Comparison of ENCODE assay signal across 2 cellular contexts in the genomic region with DNA sequence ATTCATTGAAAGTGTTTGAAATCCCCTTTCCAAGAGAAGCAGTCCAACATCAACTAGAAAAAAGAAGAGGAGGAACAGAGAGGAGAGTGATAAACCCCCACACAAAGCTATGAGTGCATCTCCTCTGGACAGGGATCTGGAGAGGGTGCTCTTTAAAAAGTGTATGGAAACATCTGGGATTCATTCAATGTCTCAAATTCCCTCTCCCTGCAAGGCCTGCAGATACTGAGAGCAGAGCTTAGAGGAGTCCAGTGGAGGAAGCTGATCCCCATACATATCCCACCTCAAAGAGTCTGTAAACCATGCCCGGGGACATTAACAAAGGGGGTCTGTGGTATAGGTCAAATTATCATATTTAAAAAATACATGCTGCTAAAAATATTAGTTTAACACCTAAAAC.
TF ChIP-seq lines count a peak whose summit lies in the region.

No MANE protein-coding gene starts in this region.

TF ChIP-seq in SK-N-SH, 30 proteins besides CTCF, POLR2A, EP300 and RAD21:
- TF ChIP-seq SMC3 (IDR thresholded peaks at IDR 0.05; ENCODE audit: low read depth, low read length) (no peak), TEAD4 (IDR thresholded peaks at IDR 0.05; ENCODE audit: borderline replicate concordance, insufficient read depth) (no peak), NFIC (IDR thresholded peaks at IDR 0.05; ENCODE audit: borderline replicate concordance) (no peak), TCF12 (IDR thresholded peaks at IDR 0.05) (no peak), GATA2 (CRISPR knock-in tag; IDR thresholded peaks at IDR 0.05) (no peak), MXI1 (IDR thresholded peaks at IDR 0.05; ENCODE audit: low read depth, low read length) (no peak)
- TF ChIP-seq, protein P1, sequence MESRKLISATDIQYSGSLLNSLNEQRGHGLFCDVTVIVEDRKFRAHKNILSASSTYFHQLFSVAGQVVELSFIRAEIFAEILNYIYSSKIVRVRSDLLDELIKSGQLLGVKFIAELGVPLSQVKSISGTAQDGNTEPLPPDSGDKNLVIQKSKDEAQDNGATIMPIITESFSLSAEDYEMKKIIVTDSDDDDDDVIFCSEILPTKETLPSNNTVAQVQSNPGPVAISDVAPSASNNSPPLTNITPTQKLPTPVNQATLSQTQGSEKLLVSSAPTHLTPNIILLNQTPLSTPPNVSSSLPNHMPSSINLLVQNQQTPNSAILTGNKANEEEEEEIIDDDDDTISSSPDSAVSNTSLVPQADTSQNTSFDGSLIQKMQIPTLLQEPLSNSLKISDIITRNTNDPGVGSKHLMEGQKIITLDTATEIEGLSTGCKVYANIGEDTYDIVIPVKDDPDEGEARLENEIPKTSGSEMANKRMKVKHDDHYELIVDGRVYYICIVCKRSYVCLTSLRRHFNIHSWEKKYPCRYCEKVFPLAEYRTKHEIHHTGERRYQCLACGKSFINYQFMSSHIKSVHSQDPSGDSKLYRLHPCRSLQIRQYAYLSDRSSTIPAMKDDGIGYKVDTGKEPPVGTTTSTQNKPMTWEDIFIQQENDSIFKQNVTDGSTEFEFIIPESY (IDR thresholded peaks at IDR 0.05; ENCODE audit: borderline replicate concordance, low read depth): no peak

TF ChIP-seq in SK-N-SH treated with all-trans-retinoic acid at 6 μM for 48 hours, 23 proteins besides CTCF, POLR2A, EP300 and RAD21:
- TF ChIP-seq, protein P2, sequence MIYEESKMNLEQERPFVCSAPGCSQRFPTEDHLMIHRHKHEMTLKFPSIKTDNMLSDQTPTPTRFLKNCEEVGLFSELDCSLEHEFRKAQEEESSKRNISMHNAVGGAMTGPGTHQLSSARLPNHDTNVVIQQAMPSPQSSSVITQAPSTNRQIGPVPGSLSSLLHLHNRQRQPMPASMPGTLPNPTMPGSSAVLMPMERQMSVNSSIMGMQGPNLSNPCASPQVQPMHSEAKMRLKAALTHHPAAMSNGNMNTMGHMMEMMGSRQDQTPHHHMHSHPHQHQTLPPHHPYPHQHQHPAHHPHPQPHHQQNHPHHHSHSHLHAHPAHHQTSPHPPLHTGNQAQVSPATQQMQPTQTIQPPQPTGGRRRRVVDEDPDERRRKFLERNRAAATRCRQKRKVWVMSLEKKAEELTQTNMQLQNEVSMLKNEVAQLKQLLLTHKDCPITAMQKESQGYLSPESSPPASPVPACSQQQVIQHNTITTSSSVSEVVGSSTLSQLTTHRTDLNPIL (CRISPR knock-in tag; IDR thresholded peaks at IDR 0.05; ENCODE audit: low read depth): no peak
- TF ChIP-seq BACH2 (CRISPR knock-in tag; IDR thresholded peaks at IDR 0.05; ENCODE audit: borderline replicate concordance): no peak
- no peak for TF ChIP-seq CSDC2 (CRISPR knock-in tag; IDR thresholded peaks at IDR 0.05)
- no peak for TF ChIP-seq RARB (CRISPR knock-in tag; IDR thresholded peaks at IDR 0.05)
- TF ChIP-seq SNAI2 (CRISPR knock-in tag; IDR thresholded peaks at IDR 0.05): no peak
- no peak for TF ChIP-seq ZFP30 (CRISPR knock-in tag; IDR thresholded peaks at IDR 0.05)
- TF ChIP-seq ESRRG (CRISPR knock-in tag; IDR thresholded peaks at IDR 0.05): no peak
- TF ChIP-seq, protein P3, sequence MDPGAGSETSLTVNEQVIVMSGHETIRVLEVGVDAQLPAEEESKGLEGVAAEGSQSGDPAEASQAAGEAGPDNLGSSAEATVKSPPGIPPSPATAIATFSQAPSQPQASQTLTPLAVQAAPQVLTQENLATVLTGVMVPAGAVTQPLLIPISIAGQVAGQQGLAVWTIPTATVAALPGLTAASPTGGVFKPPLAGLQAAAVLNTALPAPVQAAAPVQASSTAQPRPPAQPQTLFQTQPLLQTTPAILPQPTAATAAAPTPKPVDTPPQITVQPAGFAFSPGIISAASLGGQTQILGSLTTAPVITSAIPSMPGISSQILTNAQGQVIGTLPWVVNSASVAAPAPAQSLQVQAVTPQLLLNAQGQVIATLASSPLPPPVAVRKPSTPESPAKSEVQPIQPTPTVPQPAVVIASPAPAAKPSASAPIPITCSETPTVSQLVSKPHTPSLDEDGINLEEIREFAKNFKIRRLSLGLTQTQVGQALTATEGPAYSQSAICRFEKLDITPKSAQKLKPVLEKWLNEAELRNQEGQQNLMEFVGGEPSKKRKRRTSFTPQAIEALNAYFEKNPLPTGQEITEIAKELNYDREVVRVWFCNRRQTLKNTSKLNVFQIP (CRISPR knock-in tag; IDR thresholded peaks at IDR 0.05; ENCODE audit: borderline replicate concordance, low read depth): no peak
